ENCODE assay signal across 23 cellular contexts in the genomic region with DNA sequence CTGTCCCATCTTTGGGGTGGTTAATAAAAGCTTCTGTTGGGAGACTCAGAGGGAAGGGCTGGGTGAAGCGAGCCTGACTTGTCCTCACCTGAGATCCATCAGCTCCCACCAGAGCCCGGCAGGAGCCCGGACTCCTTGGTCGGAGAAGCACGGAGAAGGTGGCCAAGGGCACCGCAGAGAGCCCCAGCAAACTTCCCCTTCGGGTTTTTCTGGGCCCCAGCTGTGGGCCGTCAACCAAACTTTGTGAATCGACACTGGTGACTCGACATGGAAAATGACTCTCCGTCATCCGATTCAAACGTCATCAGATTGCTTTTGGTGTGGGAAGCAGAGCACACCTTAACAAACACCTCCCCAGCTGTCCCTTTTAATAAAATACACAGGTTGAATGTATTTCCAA. TPM values are rescaled to one million over a fixed set of nuclear protein-coding genes. Genes with fewer than 3 reads are reported as not detected.
DNase-seq lines count a peak whose midpoint lies in the region; ATAC-seq and TF ChIP-seq lines count a peak whose summit lies in the region.
"Had no signal": no experiment of that assay in that cellular context is flagged by ENCODE, and none has a peak within 500 bp of the region (broad histone marks: within the 10 kb centered on the region; RNA-seq: fewer than 3 reads in every experiment).

No MANE protein-coding gene starts in this region.

- peaks cover 41% of the 10 kb centered on the region for H3K27me3 Mint-ChIP-seq in activated T-cell treated with anti-CD3 and anti-CD28 coated beads, Interleukin-2, amount 50 U/mL, for 4 hours (ENCODE audit: low read depth)
- peaks cover 30 to 54% (median 33%) of the 10 kb centered on the region in 3 donors for H3K27me3 Mint-ChIP-seq in naive B cell

- no peak overlapping the region for H3K27ac ChIP-seq in upper lobe of right lung
- H3K27ac ChIP-seq: esophagus squamous epithelium, transverse colon, VCaP had no signal

- H3K27me3 ChIP-seq in upper lobe of right lung: peaks cover 63% of the 10 kb centered on the region

- H3K4me3 Mint-ChIP-seq in activated T-cell treated with anti-CD3 and anti-CD28 coated beads, Interleukin-2, amount 50 U/mL, for 4 hours: no peak overlapping the region
- no peak overlapping the region for H3K4me3 Mint-ChIP-seq in naive B cell
- H3K4me3 Mint-ChIP-seq: effector memory CD8-positive, alpha-beta T cell; stimulated activated naive CD8-positive, alpha-beta T cell treated with anti-CD3 and anti-CD28 coated beads, Interleukin-15, Interleukin-2, amounts not matched to agents 100 ng/mL and 50 ng/mL, for 24 hours had no signal

- H3K9me3 ChIP-seq in upper lobe of right lung: no peaks in the 10 kb centered on the region
- H3K9me3 ChIP-seq: esophagus squamous epithelium, mucosa of descending colon, transverse colon had no signal

- no peaks in the 10 kb centered on the region for H3K36me3 ChIP-seq in upper lobe of right lung
- H3K36me3 ChIP-seq: esophagus squamous epithelium, transverse colon had no signal

- H3K4me1 ChIP-seq in upper lobe of right lung: no peaks in the 10 kb centered on the region

- no peak for TF ChIP-seq CTCF in upper lobe of right lung (IDR thresholded peaks at IDR 0.05)

- H3K27ac Mint-ChIP-seq in naive B cell: no peak overlapping the region
- H3K27ac Mint-ChIP-seq: activated naive CD4-positive, alpha-beta T cell treated with anti-CD3 and anti-CD28 coated beads, Interleukin-2, amount 50 U/mL, for 72 hours; effector memory CD8-positive, alpha-beta T cell; stimulated activated naive CD8-positive, alpha-beta T cell treated with anti-CD3 and anti-CD28 coated beads, Interleukin-15, Interleukin-2, amounts not matched to agents 100 ng/mL and 50 ng/mL, for 24 hours had no signal

- ATAC-seq in Right ventricle myocardium inferior (no peak), left ventricle myocardium superior (no peak), naive B cell (ENCODE audit: low read depth in 2 of 2) (peak; percentile 61 to 69), upper lobe of right lung (no peak), HG02678 (IDR thresholded peaks at IDR 0.05; ENCODE audit: unreplicated experiment) (no peak)
- ATAC-seq in activated T-cell treated with anti-CD3 and anti-CD28 coated beads, Interleukin-2, amount 50 U/mL, for 4 hours: peak; percentile 38 to 43
- ATAC-seq: effector memory CD8-positive, alpha-beta T cell; left lobe of liver; mucosa of descending colon had no signal

- DNase-seq in Right ventricle myocardium inferior (ENCODE audit: missing footprints): peak; percentile 23
- DNase-seq in left ventricle myocardium superior: no peak
- no peak for DNase-seq in activated T-cell treated with anti-CD3 and anti-CD28 coated beads, Interleukin-2, amount 50 U/mL, for 4 hours
- no peak for DNase-seq in naive B cell
- peak; percentile 45 for DNase-seq in upper lobe of right lung
- DNase-seq in occipital lobe (lab: John Stamatoyannopoulos, UW): no peak
- DNase-seq in DMS153 (lab: John Stamatoyannopoulos, UW): no peak
- DNase-seq: COR-L47; effector memory CD8-positive, alpha-beta T cell; esophagus squamous epithelium; GOT3; mucosa of descending colon; NCI-H1417 treated with DMSO at 0.1 percent for 48 hours; NCI-H526 treated with DMSO at 0.1 percent for 48 hours; SHP77; T-helper 1 cell; transverse colon had no signal

- no peak overlapping the region for H3K4me3 ChIP-seq in upper lobe of right lung
- H3K4me3 ChIP-seq: esophagus squamous epithelium, mucosa of descending colon, transverse colon had no signal

- no peaks in the 10 kb centered on the region for H3K9me3 Mint-ChIP-seq in activated T-cell treated with anti-CD3 and anti-CD28 coated beads, Interleukin-2, amount 50 U/mL, for 4 hours
- peaks cover 0 to 1% (median 0%) of the 10 kb centered on the region in 7 donors for H3K9me3 Mint-ChIP-seq in naive B cell
- H3K9me3 Mint-ChIP-seq: activated naive CD4-positive, alpha-beta T cell treated with anti-CD3 and anti-CD28 coated beads, Interleukin-2, amount 50 U/mL, for 72 hours; effector memory CD8-positive, alpha-beta T cell; stimulated activated naive CD8-positive, alpha-beta T cell treated with anti-CD3 and anti-CD28 coated beads, Interleukin-15, Interleukin-2, amounts not matched to agents 100 ng/mL and 50 ng/mL, for 24 hours had no signal

- peaks cover 6% of the 10 kb centered on the region for H3K4me1 Mint-ChIP-seq in activated T-cell treated with anti-CD3 and anti-CD28 coated beads, Interleukin-2, amount 50 U/mL, for 4 hours (ENCODE audit: low read depth)
- H3K4me1 Mint-ChIP-seq in naive B cell: peaks cover 6 to 11% (median 9%) of the 10 kb centered on the region in 3 donors

- intact Hi-C loops in Right ventricle myocardium inferior (cut with DNase I) (no loop called here), left ventricle myocardium superior (cut with micrococcal nuclease) (no loop called here), upper lobe of right lung (cut with DNase I) (no loop called here)

- no peaks in the 10 kb centered on the region for H3K36me3 Mint-ChIP-seq in activated T-cell treated with anti-CD3 and anti-CD28 coated beads, Interleukin-2, amount 50 U/mL, for 4 hours (ENCODE audit: insufficient read depth)
- H3K36me3 Mint-ChIP-seq in naive B cell: no peaks in the 10 kb centered on the region

RNA-seq across cellular contexts. Expression of a gene that starts 21.4 kb away (rescaled TPM):
- total RNA-seq in Right ventricle myocardium inferior (not detected), left ventricle myocardium superior (not detected), upper lobe of right lung (not detected), occipital lobe (not detected)
- not detected for total RNA-seq in activated T-cell treated with anti-CD3 and anti-CD28 coated beads, Interleukin-2, amount 50 U/mL, for 4 hours
- under 1 TPM in 3 of 6 donors, not detected in 3; 0.13 to 0.32 (median 0.19) TPM for polyA plus RNA-seq in naive B cell (ENCODE audit: low read depth in 6 of 6)
- total RNA-seq: cerebellum, esophagus squamous epithelium, mucosa of descending colon had no signal

RNA-seq across cellular contexts. Expression of a gene that starts 25.8 kb away (rescaled TPM):
- total RNA-seq in Right ventricle myocardium inferior: 4.2 TPM
- total RNA-seq in left ventricle myocardium superior: 2.9 TPM
- 1 to 10 TPM; 1.0 to 2.6 (median 1.4) TPM for total RNA-seq in activated T-cell treated with anti-CD3 and anti-CD28 coated beads, Interleukin-2, amount 50 U/mL, for 4 hours
- under 1 TPM in 1 of 6 donors, not detected in 5; 0.09 TPM for polyA plus RNA-seq in naive B cell (ENCODE audit: low read depth in 6 of 6)
- 3.4 TPM for total RNA-seq in upper lobe of right lung
- 5.6 TPM for total RNA-seq in occipital lobe

RNA-seq across cellular contexts. Expression of a gene that starts 44.7 kb away (rescaled TPM):
- total RNA-seq in Right ventricle myocardium inferior (5.3 TPM), left ventricle myocardium superior (8.2 TPM), upper lobe of right lung (4.9 TPM), occipital lobe (8.4 TPM)
- total RNA-seq in activated T-cell treated with anti-CD3 and anti-CD28 coated beads, Interleukin-2, amount 50 U/mL, for 4 hours: 1 to 10 TPM; 1.7 to 4.3 (median 3.1) TPM
- 1 to 10 TPM in 1 of 6 donors, under 1 TPM in 4, not detected in 1; 0.16 to 1.3 (median 0.58) TPM for polyA plus RNA-seq in naive B cell (ENCODE audit: low read depth in 6 of 6)

Comparison
In these comparisons a context has a peak if more than half of its experiments do, and no peak if none do; other contexts are left out.
1. DNase-seq: peak in Right ventricle myocardium inferior (single experiment) and upper lobe of right lung (single experiment); none in left ventricle myocardium superior (single experiment), activated T-cell treated with anti-CD3 and anti-CD28 coated beads, Interleukin-2, amount 50 U/mL, for 4 hours (single experiment), naive B cell (single experiment), occipital lobe (single experiment) and DMS153 (single experiment).
2. ATAC-seq: peak in activated T-cell treated with anti-CD3 and anti-CD28 coated beads, Interleukin-2, amount 50 U/mL, for 4 hours (2 of 2) and naive B cell (2 of 2); none in Right ventricle myocardium inferior (single experiment), left ventricle myocardium superior (single experiment), upper lobe of right lung (single experiment) and HG02678 (single experiment).